8 cellular contexts compared by ENCODE assay signal in the genomic region with DNA sequence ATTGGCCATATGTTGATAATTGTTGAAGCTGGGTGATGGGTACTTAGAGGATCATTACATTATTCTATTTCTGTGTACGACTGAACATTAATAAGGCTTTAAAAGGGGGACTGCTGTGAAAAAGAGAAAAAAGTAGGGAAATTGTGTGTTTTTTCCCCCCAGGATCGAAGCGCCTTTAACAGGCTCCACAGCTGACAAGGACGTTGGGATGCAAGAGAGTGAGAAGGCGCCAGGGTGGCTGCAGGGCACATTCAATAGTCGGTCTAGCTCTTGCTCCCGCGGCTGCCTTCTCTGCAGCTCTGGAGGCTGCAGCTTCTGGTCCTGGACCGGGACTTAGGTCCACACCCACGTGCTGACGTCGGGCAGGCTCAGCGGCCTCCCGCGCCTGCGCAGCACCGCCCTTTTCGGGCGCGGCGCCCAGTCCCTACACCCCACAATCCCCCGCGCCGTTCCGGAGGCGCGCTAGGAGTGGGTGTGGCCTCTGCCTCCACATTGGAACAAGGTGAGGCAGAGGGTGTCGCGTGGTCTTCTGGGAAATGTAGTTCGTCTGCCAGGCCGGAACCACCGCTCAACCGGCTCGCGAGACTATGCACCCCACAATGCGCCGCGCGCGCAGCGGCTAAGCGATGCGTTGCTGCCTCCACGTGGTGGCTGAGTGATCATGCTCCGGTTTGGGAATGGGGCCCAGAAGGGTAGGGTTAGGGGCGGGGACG. TPM values are rescaled to one million over a fixed set of nuclear protein-coding genes. Genes with fewer than 3 reads are reported as not detected.
DNase-seq lines count a peak whose midpoint lies in the region; ATAC-seq, FAIRE-seq and TF ChIP-seq lines count a peak whose summit lies in the region.

No MANE protein-coding gene starts in this region.

- H3K36me3 ChIP-seq in urinary bladder (ENCODE audit: insufficient read depth) = no peaks in the 10 kb centered on the region

- H3K4me1 Mint-ChIP-seq in progenitor cell of endocrine pancreas (ENCODE audit: low read depth) = peaks cover 10% of the 10 kb centered on the region

- intact Hi-C loops in left cardiac atrium (cut with DNase I) = loop anchor here (5.0 to 10.0 kb wide), 4 partner anchors 49 to 217 kb away; partner anchors contain the start of genes ARHGAP33 (in 1 of the 2), IGFLR1 (in 1 of the 2), KMT2B (in 1 of the 2) and LIN37 (in 1 of the 2)

- peak; percentile 100 for FAIRE-seq in GM12891 (lab: Jason Lieb, UNC)

- H3K36me3 Mint-ChIP-seq in progenitor cell of endocrine pancreas (ENCODE audit: insufficient read depth) = no peaks in the 10 kb centered on the region

- TF ChIP-seq CTCF in progenitor cell of endocrine pancreas (IDR thresholded peaks at IDR 0.05; ENCODE audit: unreplicated experiment) = peak; percentile 77

- no peaks in the 10 kb centered on the region for H3K9me3 Mint-ChIP-seq in progenitor cell of endocrine pancreas (ENCODE audit: low read depth)

- H3K27ac ChIP-seq in urinary bladder (ENCODE audit: low read depth) = peak overlapping the region; percentile 33

- H3K27me3 Mint-ChIP-seq in progenitor cell of endocrine pancreas = peaks cover 4% of the 10 kb centered on the region

- H3K4me3 Mint-ChIP-seq in progenitor cell of endocrine pancreas (ENCODE audit: low read depth) = peak overlapping the region; percentile 56

- WGBS in urinary bladder = under 1% methylated on average over 47 of the region's 47 CpGs

- peak overlapping the region; percentile 42 for H3K27ac Mint-ChIP-seq in progenitor cell of endocrine pancreas

- DNase-seq in GM12891 (ENCODE audit: insufficient read length, low spot score) = peak; percentile 97
- peak; percentile 99 for DNase-seq in NCI-H1436 (lab: John Stamatoyannopoulos, UW)
- DNase-seq in T follicular helper cell (ENCODE audit: low read depth) = peak; percentile 99
- DNase-seq in amniotic stem cell (lab: John Stamatoyannopoulos, UW) = peak; percentile 99
- peak; percentile 99 for DNase-seq in left cardiac atrium
- peak; percentile 98 for DNase-seq in progenitor cell of endocrine pancreas (ENCODE audit: low spot score, unreplicated experiment)

- no peak overlapping the region for H3K4me3 ChIP-seq in urinary bladder (ENCODE audit: low read depth, low read length)

- TF ChIP-seq POLR2A in GM12891 (IDR thresholded peaks at IDR 0.05; ENCODE audit: low read depth, low read length) = peak; percentile 98

- ATAC-seq in HG02840 (IDR thresholded peaks at IDR 0.05; ENCODE audit: low FRiP score, unreplicated experiment) = peak; percentile 97
- ATAC-seq in left cardiac atrium = peak; percentile 99

- H3K4me1 ChIP-seq in urinary bladder (ENCODE audit: insufficient read depth) = no peaks in the 10 kb centered on the region

TF ChIP-seq in GM12891, 5 proteins besides CTCF, POLR2A, EP300 and RAD21:
- TF ChIP-seq TAF1 (IDR thresholded peaks at IDR 0.05; ENCODE audit: low read depth, low read length) = peak; percentile 93
- TF ChIP-seq POU2F2 (IDR thresholded peaks at IDR 0.05; ENCODE audit: low read depth, low read length) = peak; percentile 67; the same call in 1 of the 2 replicates
- TF ChIP-seq SPI1 (IDR thresholded peaks at IDR 0.05; ENCODE audit: low read depth, low read length) = no peak
- TF ChIP-seq PAX5 (IDR thresholded peaks at IDR 0.05; ENCODE audit: insufficient read depth, low read length, severe bottlenecking) = peak; percentile 78
- TF ChIP-seq POLR2AphosphoS5 (IDR thresholded peaks at IDR 0.05; ENCODE audit: low read depth, low read length) = peak; percentile 98
TF ChIP-seq in GM12891: peak in this region for 4.

RNA-seq across cellular contexts. Expression of gene LRFN3, which starts 4.9 kb away (rescaled TPM):
- polyA plus RNA-seq in GM12891 (2012; ENCODE audit: low read depth, missing spikeins) = 1.1 TPM
- 1 to 10 TPM; 7.6 to 9.7 TPM for total RNA-seq in left cardiac atrium
- 31.0 and 31.5 TPM in 2 replicates for total RNA-seq in progenitor cell of endocrine pancreas
- 1.9 TPM for total RNA-seq in urinary bladder
- polyA plus RNA-seq in urinary bladder = 17.2 TPM

RNA-seq across cellular contexts. Expression of gene TYROBP, which starts 23.2 kb away (rescaled TPM):
- polyA plus RNA-seq in GM12891 (2012; ENCODE audit: low read depth, missing spikeins) = 2.0 TPM
- 10 to 100 TPM; 43.4 to 88.7 TPM for total RNA-seq in left cardiac atrium
- not detected in 2 replicates for total RNA-seq in progenitor cell of endocrine pancreas
- 5.1 TPM for total RNA-seq in urinary bladder
- 113 TPM for polyA plus RNA-seq in urinary bladder

RNA-seq across cellular contexts. Expression of gene HCST, which starts 29.0 kb away (rescaled TPM):
- polyA plus RNA-seq in GM12891 (2012; ENCODE audit: low read depth, missing spikeins) = 80.3 TPM
- total RNA-seq in left cardiac atrium = 10 to 100 TPM in 1 of 2 donors, 1 to 10 TPM in 1; 6.9 to 15.5 TPM
- total RNA-seq in progenitor cell of endocrine pancreas = 1.6 TPM in 1 of 2 replicates, not detected in the other
- 6.7 TPM for total RNA-seq in urinary bladder
- 17.3 TPM for polyA plus RNA-seq in urinary bladder

RNA-seq across cellular contexts. Expression of gene NFKBID, which starts 31.0 kb away (rescaled TPM):
- 26.0 TPM for polyA plus RNA-seq in GM12891 (2012; ENCODE audit: low read depth, missing spikeins)
- total RNA-seq in left cardiac atrium (1 to 10 TPM; 3.9 to 5.4 TPM), progenitor cell of endocrine pancreas (11.4 and 13.9 TPM in 2 replicates), urinary bladder (6.1 TPM)
- polyA plus RNA-seq in urinary bladder = 4.2 TPM
